ENCODE assay signal across 10 cellular contexts in genomic region chr9:137078701-137079400, GRCh38. TPM values are rescaled to one million over a fixed set of nuclear protein-coding genes. Genes with fewer than 3 reads are reported as not detected.
A peak's percentile ranks its signal among the peaks of the same experiment; 100 is the strongest.
DNase-seq lines count a peak whose midpoint lies in the region; ATAC-seq and TF ChIP-seq lines count a peak whose summit lies in the region.
"Had no signal": no experiment of that assay in that cellular context is flagged by ENCODE, and none has a peak within 500 bp of the region (broad histone marks: within the 10 kb centered on the region; RNA-seq: fewer than 3 reads in every experiment).

No MANE protein-coding gene starts in this region.

- no peaks in the 10 kb centered on the region for H3K9me3 Mint-ChIP-seq in IgD-negative memory B cell
- no peaks in the 10 kb centered on the region for H3K9me3 Mint-ChIP-seq in nephron progenitor cell

- no peaks in the 10 kb centered on the region for H3K27me3 ChIP-seq in BJ (ENCODE audit: control insufficient read depth, insufficient read depth, low read length)
- H3K27me3 ChIP-seq in dorsolateral prefrontal cortex: no peaks in the 10 kb centered on the region

- CTCF ChIA-PET in BJ (lab: Yijun Ruan, JAX): interaction anchor here (7.7 kb wide), 1 partner anchor 13 kb away, joined by 69 read pairs; no protein-coding TSS in a partner anchor

- H3K27ac ChIP-seq in dorsolateral prefrontal cortex: peak overlapping the region in 40 of 59 donors; percentile 10 to 95 (median 82)

- H3K36me3 Mint-ChIP-seq in IgD-negative memory B cell (no peaks in the 10 kb centered on the region), nephron progenitor cell (ENCODE audit: low read depth) (no peaks in the 10 kb centered on the region)

- POLR2A ChIA-PET in BJ (lab: Charles Lee): no interaction called here

- H3K27ac Mint-ChIP-seq in IgD-negative memory B cell (no peak overlapping the region), nephron progenitor cell (no peak overlapping the region)

- TF ChIP-seq CTCF in BJ (IDR thresholded peaks at IDR 0.05; ENCODE audit: insufficient read depth, low read depth, low read length): no peak
- no peak for TF ChIP-seq CTCF in dorsolateral prefrontal cortex (IDR thresholded peaks at IDR 0.05 in 54 of 56, conservative IDR thresholded peaks at IDR 0.05 in 2 of 56; ENCODE audit: low read depth in 1 of 56, partially characterized antibody in 56 of 56)
- TF ChIP-seq CTCF in nephron progenitor cell (IDR thresholded peaks at IDR 0.05): no peak

- peak overlapping the region; percentile 75; the same call in 1 of the 2 replicates for H3K4me3 ChIP-seq in BJ (ENCODE audit: low read depth, low read length)
- peak overlapping the region in 51 of 59 donors; percentile 57 to 85 (median 73) for H3K4me3 ChIP-seq in dorsolateral prefrontal cortex

- intact Hi-C loops in dorsolateral prefrontal cortex (cut with DNase I): no loop called here

- peak overlapping the region; percentile 64 to 90 (median 78) for H3K4me3 Mint-ChIP-seq in IgD-negative memory B cell
- H3K4me3 Mint-ChIP-seq in nephron progenitor cell: peak overlapping the region; percentile 71

- ATAC-seq in GM21423 (IDR thresholded peaks at IDR 0.05; ENCODE audit: unreplicated experiment): no peak
- ATAC-seq in HG03175 (IDR thresholded peaks at IDR 0.05; ENCODE audit: unreplicated experiment): no peak

- no peak for DNase-seq in BJ (ENCODE audit: low read depth)
- no peak for DNase-seq in dorsolateral prefrontal cortex
- DNase-seq in nephron progenitor cell: peak; percentile 54
- no peak for DNase-seq in stimulated activated CD4-positive, alpha-beta T cell treated with anti-CD3 and anti-CD28 coated beads, Interleukin-4, amount 100 ng/mL, for 24 hours
- DNase-seq in UCSD-AML1 (lab: John Stamatoyannopoulos, UW; ENCODE audit: unreplicated experiment): no peak
- DNase-seq: kidney glomerular epithelial cell, NCI-H510A had no signal

- H3K36me3 ChIP-seq in BJ (ENCODE audit: control insufficient read depth, insufficient read depth, low read length): peaks cover 29% of the 10 kb centered on the region

- H3K4me1 Mint-ChIP-seq in IgD-negative memory B cell (peaks cover 15 to 19% (median 16%) of the 10 kb centered on the region in 3 donors), nephron progenitor cell (peaks cover 12% of the 10 kb centered on the region)

- H3K27me3 Mint-ChIP-seq in IgD-negative memory B cell (no peaks in the 10 kb centered on the region), nephron progenitor cell (ENCODE audit: low read depth, poor library complexity) (peaks cover 92% of the 10 kb centered on the region)

RNA-seq across cellular contexts. Expression of gene UAP1L1, which starts 1.5 kb away (rescaled TPM):
- polyA plus RNA-seq in BJ (2011; rRNA removed) (2.8 and 5.6 TPM in 2 replicates), IgD-negative memory B cell (3.0 TPM)
- polyA minus RNA-seq in BJ (2011; rRNA and poly(A)+ RNA removed): 2.6 and 3.0 TPM in 2 replicates
- 10 to 100 TPM in 118 of 120 experiments, 1 to 10 TPM in 2; 8.3 to 48.0 (median 20.2) TPM for total RNA-seq in dorsolateral prefrontal cortex

RNA-seq across cellular contexts. Expression of gene MAN1B1, which starts 7.9 kb away (rescaled TPM):
- 53.0 and 80.0 TPM in 2 replicates for polyA plus RNA-seq in BJ (2011; rRNA removed)
- 37.3 and 50.3 TPM in 2 replicates for polyA minus RNA-seq in BJ (2011; rRNA and poly(A)+ RNA removed)
- polyA plus RNA-seq in IgD-negative memory B cell: 27.5 TPM
- total RNA-seq in dorsolateral prefrontal cortex: 10 to 100 TPM; 37.7 to 75.2 (median 55.6) TPM

RNA-seq across cellular contexts. Expression of gene SAPCD2, which starts 8.5 kb away (rescaled TPM):
- polyA plus RNA-seq in BJ (2011; rRNA removed): 5.1 and 8.6 TPM in 2 replicates
- polyA minus RNA-seq in BJ (2011; rRNA and poly(A)+ RNA removed): 3.0 and 3.2 TPM in 2 replicates
- polyA plus RNA-seq in IgD-negative memory B cell: 0.38 TPM
- total RNA-seq in dorsolateral prefrontal cortex: 10 to 100 TPM in 1 of 120 experiments, 1 to 10 TPM in 119; 1.7 to 11.5 (median 5.4) TPM

RNA-seq across cellular contexts. Expression of gene ENTPD2, which starts 25.0 kb away (rescaled TPM):
- polyA plus RNA-seq in BJ (2011; rRNA removed) (not detected in 2 replicates), IgD-negative memory B cell (not detected)
- polyA minus RNA-seq in BJ (2011; rRNA and poly(A)+ RNA removed): not detected in 2 replicates
- total RNA-seq in dorsolateral prefrontal cortex: 10 to 100 TPM in 105 of 120 experiments, 1 to 10 TPM in 15; 4.7 to 47.5 (median 15.7) TPM

RNA-seq across cellular contexts. Expression of gene NPDC1, which starts 32.9 kb away (rescaled TPM):
- polyA plus RNA-seq in BJ (2011; rRNA removed): 21.8 and 31.9 TPM in 2 replicates
- polyA minus RNA-seq in BJ (2011; rRNA and poly(A)+ RNA removed): 8.2 and 13.4 TPM in 2 replicates
- 2.0 TPM for polyA plus RNA-seq in IgD-negative memory B cell
- total RNA-seq in dorsolateral prefrontal cortex: 100 to 1,000 TPM; 142 to 297 (median 214) TPM
